In the genomic region with DNA sequence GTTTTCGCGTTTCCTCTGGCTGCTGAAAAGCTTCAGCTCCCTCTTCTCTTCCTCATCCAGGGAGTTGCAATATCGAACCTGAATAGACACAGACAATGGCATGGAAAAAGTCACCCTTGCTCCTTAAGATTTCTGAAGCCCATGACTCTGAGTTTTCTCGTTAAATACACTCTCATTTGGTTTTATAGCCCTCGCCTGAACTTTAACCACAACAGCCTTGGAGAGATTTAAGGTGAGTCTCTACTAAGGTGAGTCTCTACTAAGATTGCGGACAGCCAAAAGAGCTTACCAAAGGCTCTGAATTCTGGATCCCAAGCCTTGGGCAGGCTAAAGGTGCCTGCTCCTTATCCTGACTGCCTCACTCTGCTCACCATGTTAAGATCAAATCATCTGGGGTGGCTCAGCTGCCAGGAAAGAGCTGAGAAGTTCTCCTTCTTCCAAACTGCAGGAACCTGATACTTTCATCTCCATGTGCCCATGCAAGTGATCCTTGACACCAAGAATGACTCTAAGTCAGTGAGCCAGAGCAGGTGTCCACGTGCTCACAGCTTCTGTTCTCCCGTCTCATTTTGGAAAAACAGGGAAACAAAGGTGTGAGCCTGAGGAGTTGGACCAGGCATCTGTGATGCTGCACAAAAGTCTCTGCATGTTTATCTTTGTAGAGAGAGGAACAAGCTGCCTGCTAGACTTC, we compare ENCODE assay signal across 27 cellular contexts.
A peak's percentile ranks its signal among the peaks of the same experiment; 100 is the strongest.
DNase-seq lines count a peak whose midpoint lies in the region; ATAC-seq, FAIRE-seq and TF ChIP-seq lines count a peak whose summit lies in the region.
"Had no signal": no experiment of that assay in that cellular context is flagged by ENCODE, and none has a peak within 500 bp of the region (broad histone marks: within the 10 kb centered on the region; RNA-seq: fewer than 3 reads in every experiment).

No MANE protein-coding gene starts in this region.

- TF ChIP-seq CTCF in H1 (IDR thresholded peaks at IDR 0.05; ENCODE audit: control extremely low read depth in 1 of 3, insufficient read depth in 1 of 3, low read depth in 1 of 3, low read length in 3 of 3) = no peak

- H3K27ac ChIP-seq in H1 (ENCODE audit: low read depth, low read length) (no peak overlapping the region), muscle layer of colon (ENCODE audit: low read depth, low read length) (peak overlapping the region; percentile 28)
- H3K27ac ChIP-seq: HL-60, SJSA1 had no signal

- no peak overlapping the region for H3K14ac ChIP-seq in H1 (ENCODE audit: insufficient read length)

- no peaks in the 10 kb centered on the region; a peak in 1 of 8 replicates for H3K36me3 ChIP-seq in H1 (ENCODE audit: control insufficient read depth in 2 of 4, insufficient read depth in 4 of 4, low read length in 3 of 4)
- peaks cover 50% of the 10 kb centered on the region for H3K36me3 ChIP-seq in muscle layer of colon (ENCODE audit: insufficient read depth, low read length)
- H3K36me3 ChIP-seq: HAP-1 had no signal

- H3K27me3 ChIP-seq in H1 (replicated peaks in 1 of 4; ENCODE audit: control insufficient read depth in 3 of 4, extremely low read depth in 1 of 4, insufficient read depth in 3 of 4, low read length in 3 of 4) = no peaks in the 10 kb centered on the region
- H3K27me3 ChIP-seq in muscle layer of colon (ENCODE audit: control insufficient read depth in 1 of 2, insufficient read depth in 2 of 2, low read length in 2 of 2) = no peaks in the 10 kb centered on the region
- H3K27me3 ChIP-seq: SJSA1 had no signal

- no peak overlapping the region for H3K23ac ChIP-seq in H1 (ENCODE audit: insufficient read length)

- FAIRE-seq in H1 (lab: Jason Lieb, UNC) = no peak
- FAIRE-seq: GM12891, K562 had no signal

- H2AFZ ChIP-seq in H1 (ENCODE audit: low read length) = no peak overlapping the region
- H2AFZ ChIP-seq: GM23338 had no signal

- no peak for TF ChIP-seq POLR2A in H1 (IDR thresholded peaks at IDR 0.05; ENCODE audit: control extremely low read depth in 1 of 2, low read depth in 2 of 2, low read length in 2 of 2)

- no peaks in the 10 kb centered on the region; a peak in 1 of 4 replicates for H3K79me2 ChIP-seq in H1 (ENCODE audit: control insufficient read depth in 1 of 2, insufficient read depth in 2 of 2, low read length in 2 of 2)

- no peak overlapping the region for H3K4me2 ChIP-seq in H1 (ENCODE audit: insufficient read depth in 1 of 2, low read depth in 2 of 2, low read length in 2 of 2)
- H3K4me2 ChIP-seq: GM23338 had no signal

- 84% methylated on average over 8 of the region's 8 CpGs; no CpG with 5 or more reads in 1 of the 2 experiments for WGBS in H1 (ENCODE audit: extremely low coverage in 1 of 2, insufficient coverage in 1 of 2, insufficient read length in 1 of 2, insufficient replicate concordance in 2 of 2, low coverage in 1 of 2, low lambda C conversion rate in 2 of 2, missing lambda C conversion rate in 1 of 2), 2 experiments

- H2BK15ac ChIP-seq in H1 (ENCODE audit: low read length) = no peak overlapping the region

- CTCF ChIA-PET in H1 (lab: Charles Lee; ENCODE audit: partially characterized antibody) = interaction anchor here (0.8 to 1.1 kb wide), 3 partner anchors 53 to 125 kb away, joined by 3 read pairs; no protein-coding TSS in a partner anchor

- DNase-seq in NCI-H2171 treated with DMSO at 0.1 percent for 48 hours (lab: John Stamatoyannopoulos, UW) (peak; percentile 37), NCI-H2171 (lab: John Stamatoyannopoulos, UW) (no peak), H1 (ENCODE audit: low read depth in 1 of 2, low spot score in 2 of 2) (no peak), epidermal melanocyte (ENCODE audit: insufficient read length, low spot score) (no peak), GM19240 (ENCODE audit: insufficient read length, low spot score) (no peak)
- DNase-seq: Calu3; CD8-positive, alpha-beta memory T cell; DMS79 treated with DMSO at 0.1 percent for 48 hours; GF-D8; Kasumi-1; NCI-H1092 treated with DMSO at 0.1 percent for 48 hours; NCI-H1436 treated with DMSO at 0.1 percent for 48 hours; NCI-H187 treated with DMSO at 0.1 percent for 48 hours; NCI-H446; NCI-H524 treated with DMSO at 0.1 percent for 48 hours; NCI-H82; Right ventricle myocardium superior; RPMI8226 had no signal

- H4K20me1 ChIP-seq in H1 (replicated peaks in 1 of 2; ENCODE audit: control insufficient read depth in 1 of 2, insufficient read depth in 2 of 2, low read length in 2 of 2) = no peaks in the 10 kb centered on the region

- peak overlapping the region; percentile 23; the same call in 1 of the 2 replicates for H2BK20ac ChIP-seq in H1 (ENCODE audit: low read length)

- H4K91ac ChIP-seq in H1 (replicated peaks; ENCODE audit: insufficient read length, low read length) = no peak overlapping the region

- no peak for ATAC-seq in GM19351 (IDR thresholded peaks at IDR 0.05; ENCODE audit: unreplicated experiment)
- ATAC-seq in GM18858 (IDR thresholded peaks at IDR 0.05; ENCODE audit: unreplicated experiment) = no peak
- ATAC-seq: GM23338, K562 had no signal

- peaks cover 9 to 32% (median 23%) of the 10 kb centered on the region in 4 experiments for H3K4me1 ChIP-seq in H1 (replicated peaks in 1 of 4; ENCODE audit: control insufficient read depth in 3 of 4, insufficient read depth in 4 of 4, low read length in 3 of 4)
- H3K4me1 ChIP-seq in muscle layer of colon (ENCODE audit: insufficient read depth, low read length) = peaks cover 63% of the 10 kb centered on the region

- H2AK5ac ChIP-seq in H1 (ENCODE audit: low read depth, low read length) = no peak overlapping the region

- no peaks in the 10 kb centered on the region for H3K23me2 ChIP-seq in H1 (ENCODE audit: low read depth, low read length)

- H3K9me3 ChIP-seq in H1 (ENCODE audit: insufficient read depth in 2 of 2, low read depth in 1 of 2, low read length in 1 of 2) (no peaks in the 10 kb centered on the region), muscle layer of colon (ENCODE audit: low read length) (no peaks in the 10 kb centered on the region)
- H3K9me3 ChIP-seq: HAP-1, SJSA1 had no signal

- POLR2A ChIA-PET in H1 (lab: Charles Lee; ENCODE audit: partially characterized antibody) = no interaction called here

- H3K4me3 ChIP-seq in H1 (ENCODE audit: extremely low read depth in 1 of 4, insufficient read depth in 2 of 4, low read depth in 3 of 4, low read length in 4 of 4) = no peak overlapping the region
- H3K4me3 ChIP-seq in muscle layer of colon (ENCODE audit: low read depth in 1 of 2, low read length in 2 of 2) = no peak overlapping the region
- H3K4me3 ChIP-seq: GM23338, HAP-1, K562, SJSA1 had no signal

- H2BK12ac ChIP-seq in H1 (ENCODE audit: low read depth, low read length) = no peak overlapping the region

- H3K79me1 ChIP-seq in H1 (ENCODE audit: low read depth, low read length) = no peaks in the 10 kb centered on the region

- no peak for TF ChIP-seq RAD21 in H1 (IDR thresholded peaks at IDR 0.05 in 1 of 2, conservative IDR thresholded peaks at IDR 0.05 in 1 of 2; ENCODE audit: low read depth in 2 of 2, low read length in 2 of 2)

- no peak overlapping the region for H4K8ac ChIP-seq in H1 (ENCODE audit: extremely low read depth, insufficient read depth, low read length)

- H3K18ac ChIP-seq in H1 (ENCODE audit: extremely low read depth, low read length) = no peak overlapping the region

- no peak overlapping the region for H2BK120ac ChIP-seq in H1 (replicated peaks; ENCODE audit: low read depth, low read length)

- H4K5ac ChIP-seq in H1 (ENCODE audit: insufficient read length, low read depth, low read length) = no peak overlapping the region

- H3K9ac ChIP-seq in H1 (replicated peaks in 1 of 4; ENCODE audit: extremely low read depth in 1 of 4, low read depth in 3 of 4, low read length in 3 of 4) = no peak overlapping the region
- H3K9ac ChIP-seq in muscle layer of colon (ENCODE audit: low read length) = no peak overlapping the region

- H2BK5ac ChIP-seq in H1 (ENCODE audit: low read depth, low read length) = no peak overlapping the region

- no peak overlapping the region for H3K4ac ChIP-seq in H1 (replicated peaks; ENCODE audit: insufficient read length, low read depth, low read length)

- no peak overlapping the region for H3K56ac ChIP-seq in H1 (replicated peaks; ENCODE audit: insufficient read length, low read depth, low read length)

- TF ChIP-seq EP300 in H1 (IDR thresholded peaks at IDR 0.05; ENCODE audit: borderline replicate concordance in 1 of 2, low read depth in 2 of 2, low read length in 2 of 2) = no peak

TF ChIP-seq in H1, 55 proteins besides CTCF, POLR2A, EP300 and RAD21 (continues in another document):
- TF ChIP-seq SIRT6 (IDR thresholded peaks at IDR 0.05; ENCODE audit: low read length) (no peak), SUZ12 (IDR thresholded peaks at IDR 0.05; ENCODE audit: low read length) (no peak), SP1 (IDR thresholded peaks at IDR 0.05; ENCODE audit: low read depth, low read length) (no peak), ZNF274 (IDR thresholded peaks at IDR 0.05; ENCODE audit: borderline replicate concordance, extremely low read depth, low read length) (no peak), BRCA1 (IDR thresholded peaks at IDR 0.05; ENCODE audit: low read depth, low read length) (no peak), CBX8 (IDR thresholded peaks at IDR 0.05; ENCODE audit: borderline replicate concordance, low read depth, low read length) (no peak), TAF7 (optimal IDR thresholded peaks at IDR 0.05; ENCODE audit: borderline replicate concordance, low read depth, low read length) (no peak), POLR2AphosphoS5 (IDR thresholded peaks at IDR 0.05; ENCODE audit: low read depth, low read length) (no peak), BCL11A (IDR thresholded peaks at IDR 0.05; ENCODE audit: low read depth in 2 of 2, low read length in 2 of 2) (no peak), TCF12 (IDR thresholded peaks at IDR 0.05; ENCODE audit: low read depth, low read length) (no peak), RBBP5 (IDR thresholded peaks at IDR 0.05; ENCODE audit: borderline replicate concordance, low read depth, low read length) (no peak), SRF (IDR thresholded peaks at IDR 0.05; ENCODE audit: low read depth, low read length) (no peak), FOSL1 (IDR thresholded peaks at IDR 0.05; ENCODE audit: insufficient read depth, low read depth, low read length) (no peak), ASH2L (IDR thresholded peaks at IDR 0.05; ENCODE audit: low read length) (no peak), TBP (IDR thresholded peaks at IDR 0.05; ENCODE audit: low read depth, low read length) (no peak)
- TF ChIP-seq, protein P1, sequence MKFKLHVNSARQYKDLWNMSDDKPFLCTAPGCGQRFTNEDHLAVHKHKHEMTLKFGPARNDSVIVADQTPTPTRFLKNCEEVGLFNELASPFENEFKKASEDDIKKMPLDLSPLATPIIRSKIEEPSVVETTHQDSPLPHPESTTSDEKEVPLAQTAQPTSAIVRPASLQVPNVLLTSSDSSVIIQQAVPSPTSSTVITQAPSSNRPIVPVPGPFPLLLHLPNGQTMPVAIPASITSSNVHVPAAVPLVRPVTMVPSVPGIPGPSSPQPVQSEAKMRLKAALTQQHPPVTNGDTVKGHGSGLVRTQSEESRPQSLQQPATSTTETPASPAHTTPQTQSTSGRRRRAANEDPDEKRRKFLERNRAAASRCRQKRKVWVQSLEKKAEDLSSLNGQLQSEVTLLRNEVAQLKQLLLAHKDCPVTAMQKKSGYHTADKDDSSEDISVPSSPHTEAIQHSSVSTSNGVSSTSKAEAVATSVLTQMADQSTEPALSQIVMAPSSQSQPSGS (IDR thresholded peaks at IDR 0.05; ENCODE audit: low read length) = no peak
